Comparison of ENCODE assay signal across 25 cellular contexts in the genomic region with DNA sequence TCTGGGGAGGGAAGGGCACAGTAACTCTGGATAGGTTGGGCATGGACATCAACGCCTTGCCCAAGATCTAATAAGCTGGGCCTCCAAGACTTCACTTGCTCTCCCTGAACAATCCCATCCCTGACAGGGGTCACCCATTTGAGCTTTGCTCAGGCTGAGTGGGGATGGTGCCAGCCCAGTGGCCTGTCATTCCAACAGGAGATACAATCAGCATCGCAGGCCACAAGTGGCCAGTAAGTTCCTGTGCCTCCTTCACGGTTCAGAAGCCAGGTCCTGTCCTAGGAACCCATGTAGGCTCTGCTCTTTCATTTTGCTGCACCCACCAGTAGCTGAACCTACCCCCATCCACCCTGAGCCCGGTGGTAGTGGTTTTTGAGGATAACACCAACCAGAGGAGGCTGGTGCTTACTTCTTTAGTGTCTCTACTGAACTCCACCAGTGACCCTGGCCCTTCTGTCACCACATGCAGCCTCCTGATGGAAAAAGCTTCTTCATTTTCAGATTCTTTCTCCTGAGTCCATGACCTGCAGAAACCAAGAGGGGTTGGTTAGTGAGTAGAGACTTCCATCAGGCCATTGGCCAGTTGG. TPM values are rescaled to one million over a fixed set of nuclear protein-coding genes. Genes with fewer than 3 reads are reported as not detected.
"Had no signal": no experiment of that assay in that cellular context is flagged by ENCODE, and none has a peak within 500 bp of the region (broad histone marks: within the 10 kb centered on the region; RNA-seq: fewer than 3 reads in every experiment).

No MANE protein-coding gene starts in this region.

- H3K27ac ChIP-seq: colonic mucosa, pancreas, testis, upper lobe of right lung had no signal

- H3K27me3 ChIP-seq: colonic mucosa, pancreas, testis, tibial nerve, upper lobe of right lung had no signal

- H3K27me3 Mint-ChIP-seq: naive thymus-derived CD4-positive, alpha-beta T cell; stimulated activated naive CD8-positive, alpha-beta T cell treated with anti-CD3 and anti-CD28 coated beads, Interleukin-15, amount 100 ng/mL, for 72 hours had no signal

- ATAC-seq: naive thymus-derived CD4-positive, alpha-beta T cell; pancreas; right cardiac atrium; stimulated activated naive B cell treated with anti-CD40 and anti-IgM and Interleukin-4, amounts not matched to agents 10 μg/mL and 1 μg/mL and 100 μg/mL, for 72 hours; stimulated activated naive CD8-positive, alpha-beta T cell treated with anti-CD3 and anti-CD28 coated beads, Interleukin-15, amount 100 ng/mL, for 72 hours; upper lobe of right lung had no signal

- H3K27ac Mint-ChIP-seq: progenitor cell of endocrine pancreas; stimulated activated naive B cell treated with anti-CD40 and anti-IgM and Interleukin-4, amounts not matched to agents 10 μg/mL and 1 μg/mL and 100 μg/mL, for 72 hours had no signal

- H3K9me3 Mint-ChIP-seq: naive thymus-derived CD4-positive, alpha-beta T cell; neural crest cell; stimulated activated naive B cell treated with anti-CD40 and anti-IgM and Interleukin-4, amounts not matched to agents 10 μg/mL and 1 μg/mL and 100 μg/mL, for 72 hours; stimulated activated naive CD8-positive, alpha-beta T cell treated with anti-CD3 and anti-CD28 coated beads, Interleukin-15, amount 100 ng/mL, for 72 hours had no signal

- H3K36me3 Mint-ChIP-seq: naive thymus-derived CD4-positive, alpha-beta T cell; stimulated activated naive B cell treated with anti-CD40 and anti-IgM and Interleukin-4, amounts not matched to agents 10 μg/mL and 1 μg/mL and 100 μg/mL, for 72 hours had no signal

- H3K4me3 ChIP-seq: colonic mucosa, pancreas, testis, tibial nerve, upper lobe of right lung had no signal

- H3K9me3 ChIP-seq: colonic mucosa, pancreas, testis, tibial nerve, upper lobe of right lung had no signal

- DNase-seq: cerebellar nuclear complex; colonic mucosa; dermis blood vessel endothelial cell; erythroblast; foreskin melanocyte; head of caudate nucleus; hippocampal formation; kidney glomerular epithelial cell; mammary epithelial cell; naive thymus-derived CD4-positive, alpha-beta T cell; nucleus accumbens; pancreas; small intestine; stimulated activated CD4-positive, alpha-beta T cell treated with anti-CD3 and anti-CD28 coated beads, Interleukin-4, amount 100 ng/mL, for 1 hour; stimulated activated naive B cell treated with anti-CD40 and anti-IgM and Interleukin-4, amounts not matched to agents 10 μg/mL and 1 μg/mL and 100 μg/mL, for 72 hours; stimulated activated naive CD8-positive, alpha-beta T cell treated with anti-CD3 and anti-CD28 coated beads, Interleukin-15, amount 100 ng/mL, for 72 hours; testis; upper lobe of right lung had no signal

- FAIRE-seq: islet of Langerhans, pancreas, small intestine had no signal

- H3K4me3 Mint-ChIP-seq: naive thymus-derived CD4-positive, alpha-beta T cell; neural crest cell; stimulated activated naive B cell treated with anti-CD40 and anti-IgM and Interleukin-4, amounts not matched to agents 10 μg/mL and 1 μg/mL and 100 μg/mL, for 72 hours; stimulated activated naive CD8-positive, alpha-beta T cell treated with anti-CD3 and anti-CD28 coated beads, Interleukin-15, amount 100 ng/mL, for 72 hours had no signal

- H3K4me1 ChIP-seq: colonic mucosa, pancreas, upper lobe of right lung had no signal

- H3K36me3 ChIP-seq: colonic mucosa, pancreas, upper lobe of right lung had no signal

- H3K4me1 Mint-ChIP-seq: neural crest cell; stimulated activated naive B cell treated with anti-CD40 and anti-IgM and Interleukin-4, amounts not matched to agents 10 μg/mL and 1 μg/mL and 100 μg/mL, for 72 hours had no signal

RNA-seq across cellular contexts. Expression of gene KCTD19, which starts 32.3 kb away (rescaled TPM):
- total RNA-seq: mammary epithelial cell, mesenteric fat pad had no signal
- polyA plus RNA-seq: liver; mammary epithelial cell; naive thymus-derived CD4-positive, alpha-beta T cell had no signal

RNA-seq across cellular contexts. Expression of gene LRRC36, which starts 32.4 kb away (rescaled TPM):
- total RNA-seq: dermis blood vessel endothelial cell, mammary epithelial cell had no signal
- polyA plus RNA-seq: liver; mammary epithelial cell; naive thymus-derived CD4-positive, alpha-beta T cell had no signal
